8 cellular contexts compared by ENCODE assay signal in the genomic region with DNA sequence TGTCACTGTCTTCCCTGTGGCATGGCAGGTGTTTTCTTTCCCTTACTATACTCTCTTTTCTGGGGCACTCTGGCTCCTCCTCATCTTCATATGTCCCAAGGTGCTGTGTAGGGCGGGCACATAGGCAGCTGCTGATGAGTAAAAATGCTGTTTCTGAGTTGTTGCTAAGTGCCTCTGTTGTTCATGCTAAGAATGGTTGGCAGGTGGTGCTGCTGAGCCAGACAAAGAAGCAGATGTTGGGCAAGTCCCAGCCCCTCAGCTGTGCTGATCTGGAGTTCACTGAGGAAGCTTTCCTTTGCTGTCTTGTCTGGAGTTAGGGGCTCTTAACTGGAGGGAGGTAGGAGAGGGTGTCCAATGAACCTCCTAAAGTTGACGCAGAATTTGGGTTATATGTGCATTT. TPM values are rescaled to one million over a fixed set of nuclear protein-coding genes. Genes with fewer than 3 reads are reported as not detected.
DNase-seq lines count a peak whose midpoint lies in the region; ATAC-seq, FAIRE-seq and TF ChIP-seq lines count a peak whose summit lies in the region.

No MANE protein-coding gene starts in this region.

- BruUV-seq in K562 (replicated peaks; lab: Mats Ljungman, UMichigan), result no TSS peak

- no peak for TF ChIP-seq POLR2A in K562 (conservative IDR thresholded peaks at IDR 0.05)

- 40% methylated on average over 2 of the region's 2 CpGs for WGBS in K562 (ENCODE audit: insufficient coverage, low coverage, missing lambda C conversion rate)

- H3K9me3 ChIP-seq in K562 (replicated peaks; ENCODE audit: control insufficient read depth, insufficient read depth, low read depth, low read length), result no peaks in the 10 kb centered on the region

- DNase-seq in GM10248 (ENCODE audit: extremely low spot score) (peak; percentile 76), T-helper 22 cell (ENCODE audit: low read depth) (peak; percentile 27), K562 (ENCODE audit: extremely low read depth in 1 of 4, low spot score in 3 of 4) (peak; percentile 40 to 69 (median 43)), left kidney (ENCODE audit: low read depth, low spot score) (peak; percentile 87), cortex of kidney (lab: John Stamatoyannopoulos, UW) (no peak)
- peak; percentile 27 to 35 for DNase-seq in stimulated activated CD8-positive, alpha-beta memory T cell treated with anti-CD3 and anti-CD28 coated beads, Interleukin-4, amount 100 ng/mL, for 4 hours (ENCODE audit: low read depth in 2 of 2, low spot score in 1 of 2)

- peak in 1 of 2 experiments; percentile 72; a peak in 2 of 4 replicates for TF ChIP-seq RAD21 in K562 (CRISPR knock-in tag; conservative IDR thresholded peaks at IDR 0.05 in 1 of 2, IDR thresholded peaks at IDR 0.05 in 1 of 2)

- peak; percentile 95 for FAIRE-seq in K562 (lab: Jason Lieb, UNC)

- H3K79me2 ChIP-seq in KMS-11 (ENCODE audit: insufficient read depth, low read depth) (no peaks in the 10 kb centered on the region), K562 (ENCODE audit: control insufficient read depth, insufficient read depth, low read length) (no peaks in the 10 kb centered on the region)

- H3K4me2 ChIP-seq in KMS-11 (peak overlapping the region; percentile 36; the same call in 1 of the 2 replicates), K562 (ENCODE audit: insufficient read depth, low read length) (no peak overlapping the region)

- intact Hi-C loops in K562 (cut with micrococcal nuclease), result loop anchor here (2.0 to 10.0 kb wide), 5 partner anchors 30 to 1374 kb away; no protein-coding TSS in a partner anchor

- peak overlapping the region; percentile 6; the same call in 1 of the 2 replicates for H3K9ac ChIP-seq in KMS-11
- H3K9ac ChIP-seq in K562 (ENCODE audit: insufficient read depth in 1 of 2, low read depth in 2 of 2, low read length in 2 of 2), result no peak overlapping the region

- CTCF ChIA-PET in GM10248 (lab: Yijun Ruan, JAX), result interaction anchor here (0.6 to 16.4 kb wide), 40 partner anchors 9 to 598 kb away, joined by 3 to 157 read pairs (median 4); partner anchors contain the start of genes HADH and LEF1
- CTCF ChIA-PET in K562 (lab: Yijun Ruan, JAX; ENCODE audit: low intra/inter-chr PET ratio), result interaction anchor here (0.6 kb wide), 2 partner anchors 151 to 586 kb away, joined by 3 to 4 read pairs; no protein-coding TSS in a partner anchor

- H4K20me1 ChIP-seq in KMS-11 (ENCODE audit: insufficient read depth), result no peaks in the 10 kb centered on the region
- H4K20me1 ChIP-seq in K562 (replicated peaks; ENCODE audit: control insufficient read depth, insufficient read depth, low read length), result no peaks in the 10 kb centered on the region

- H3K27ac ChIP-seq in KMS-11 (peak overlapping the region; percentile 56), K562 (ENCODE audit: extremely low read depth, low read depth, low read length) (no peak overlapping the region)

- no peak for TF ChIP-seq EP300 in K562 (IDR thresholded peaks at IDR 0.05; ENCODE audit: low read length)

- POLR2A ChIA-PET in GM10248 (lab: Yijun Ruan, JAX) (no interaction called here), K562 (lab: Yijun Ruan, JAX) (interaction anchor here (0.7 to 1.8 kb wide), 2 partner anchors 16 to 472 kb away, joined by 3 to 6 read pairs; no protein-coding TSS in a partner anchor)

- in situ Hi-C loops in K562 (cut with MboI), result no loop called here

- H3K9me1 ChIP-seq in K562 (ENCODE audit: control insufficient read depth, insufficient read depth, low read length), result no peaks in the 10 kb centered on the region

- H3K4me1 ChIP-seq in KMS-11 (ENCODE audit: low read depth, poor library complexity, severe bottlenecking) (peaks cover 59% of the 10 kb centered on the region), K562 (replicated peaks in 1 of 2; ENCODE audit: control insufficient read depth in 2 of 2, insufficient read depth in 2 of 2, low read length in 2 of 2) (no peaks in the 10 kb centered on the region)

- H3K36me3 ChIP-seq in KMS-11 (ENCODE audit: insufficient read depth), result 0 out of 2 replicates have a peak, but pooled peaks cover 4% of the 10 kb centered on the region
- H3K36me3 ChIP-seq in K562 (ENCODE audit: control insufficient read depth, insufficient read depth, low read length), result peaks cover 41% of the 10 kb centered on the region; the same call in 2 of the 3 replicates

- TF ChIP-seq CTCF in GM10248 (IDR thresholded peaks at IDR 0.05; ENCODE audit: control extremely low read depth, extremely low read depth, low read depth, missing control alignments) (peak; percentile 84), KMS-11 (conservative IDR thresholded peaks at IDR 0.05; ENCODE audit: low read depth, low read length) (peak; percentile 92), K562 (IDR thresholded peaks at IDR 0.05 in 2 of 3, conservative IDR thresholded peaks at IDR 0.05 in 1 of 3; ENCODE audit: insufficient read depth in 2 of 3, low read depth in 1 of 3, low read length in 3 of 3) (peak; percentile 66 to 70 (median 67))

- H3K27me3 ChIP-seq in KMS-11 (ENCODE audit: insufficient read depth, low read depth), result no peaks in the 10 kb centered on the region
- no peaks in the 10 kb centered on the region for H3K27me3 ChIP-seq in K562 (ENCODE audit: control insufficient read depth in 2 of 2, insufficient read depth in 2 of 2, low read length in 2 of 2)

- H2AFZ ChIP-seq in KMS-11 (ENCODE audit: low read depth) (no peak overlapping the region), K562 (ENCODE audit: low read depth, low read length) (no peak overlapping the region)

- ATAC-seq in GM21723 (IDR thresholded peaks at IDR 0.05; ENCODE audit: unreplicated experiment) (peak; percentile 95), K562 (peak; percentile 97)

- H3K4me3 ChIP-seq in KMS-11 (IDR thresholded peaks at IDR 0.05; ENCODE audit: insufficient read depth, low read depth, low read length), result no peak overlapping the region
- H3K4me3 ChIP-seq in K562, result no peak overlapping the region

TF ChIP-seq in K562, 482 proteins besides CTCF, POLR2A, EP300 and RAD21:
- peak; percentile 76 for TF ChIP-seq SMC3 (conservative IDR thresholded peaks at IDR 0.05; ENCODE audit: insufficient read depth, low read depth, low read length)
- TF ChIP-seq, protein P1, sequence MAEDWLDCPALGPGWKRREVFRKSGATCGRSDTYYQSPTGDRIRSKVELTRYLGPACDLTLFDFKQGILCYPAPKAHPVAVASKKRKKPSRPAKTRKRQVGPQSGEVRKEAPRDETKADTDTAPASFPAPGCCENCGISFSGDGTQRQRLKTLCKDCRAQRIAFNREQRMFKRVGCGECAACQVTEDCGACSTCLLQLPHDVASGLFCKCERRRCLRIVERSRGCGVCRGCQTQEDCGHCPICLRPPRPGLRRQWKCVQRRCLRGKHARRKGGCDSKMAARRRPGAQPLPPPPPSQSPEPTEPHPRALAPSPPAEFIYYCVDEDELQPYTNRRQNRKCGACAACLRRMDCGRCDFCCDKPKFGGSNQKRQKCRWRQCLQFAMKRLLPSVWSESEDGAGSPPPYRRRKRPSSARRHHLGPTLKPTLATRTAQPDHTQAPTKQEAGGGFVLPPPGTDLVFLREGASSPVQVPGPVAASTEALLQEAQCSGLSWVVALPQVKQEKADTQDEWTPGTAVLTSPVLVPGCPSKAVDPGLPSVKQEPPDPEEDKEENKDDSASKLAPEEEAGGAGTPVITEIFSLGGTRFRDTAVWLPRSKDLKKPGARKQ (CRISPR knock-in tag; IDR thresholded peaks at IDR 0.05), result no peak
- no peak for TF ChIP-seq TBP (optimal IDR thresholded peaks at IDR 0.05; ENCODE audit: low read depth, low read length)
- peak; percentile 67 for TF ChIP-seq CEBPB (tag; IDR thresholded peaks at IDR 0.05)
- no peak for TF ChIP-seq TSC22D4 (tag; IDR thresholded peaks at IDR 0.05)
- no peak for TF ChIP-seq ZNF165 (CRISPR knock-in tag; IDR thresholded peaks at IDR 0.05; ENCODE audit: borderline replicate concordance)
- no peak for TF ChIP-seq KDM2B (CRISPR knock-in tag; IDR thresholded peaks at IDR 0.05)
- TF ChIP-seq TFAP4 (CRISPR knock-in tag; IDR thresholded peaks at IDR 0.05; ENCODE audit: borderline replicate concordance), result peak; percentile 57
- TF ChIP-seq CEBPG (CRISPR knock-in tag; IDR thresholded peaks at IDR 0.05), result peak; percentile 42; the same call in 1 of the 2 replicates
- no peak for TF ChIP-seq CEBPG (tag; conservative IDR thresholded peaks at IDR 0.05 in 1 of 2, IDR thresholded peaks at IDR 0.05 in 1 of 2)
- TF ChIP-seq SAFB (IDR thresholded peaks at IDR 0.05; ENCODE audit: borderline replicate concordance, low read depth, low read length), result no peak
- TF ChIP-seq EP400 (IDR thresholded peaks at IDR 0.05), result no peak

RNA-seq across cellular contexts. Expression of gene HADH, which starts 40.6 kb away (rescaled TPM):
- 16.0 and 31.8 TPM in 2 replicates for total RNA-seq in K562 (2011; cell fraction: chromatin; rRNA removed; ENCODE audit: low replicate concordance)
- 9.5 and 11.7 TPM in 2 replicates for total RNA-seq in K562 (2011; cell fraction: nucleolus; rRNA removed)
- 16.7 and 30.9 TPM in 2 replicates for total RNA-seq in K562 (2011; cell fraction: nucleoplasm; rRNA removed)
- total RNA-seq in K562 (2014; rRNA removed) (9.4 and 11.9 TPM in 2 replicates), K562 (2014; rRNA removed; fragmentation: Illumina TruSeq; extraction: Trizol) (25.7 and 26.1 TPM in 2 replicates), K562 (2015; rRNA removed; fragmentation: Illumina TruSeq; extraction: Trizol) (23.6 and 24.6 TPM in 2 replicates), K562 (2021) (39.8 and 41.6 TPM in 2 replicates)
- polyA plus RNA-seq in K562 (2011; rRNA removed) (32.8 and 46.0 TPM in 2 replicates), K562 (2014; fragmentation: Illumina TruSeq; extraction: Trizol) (56.4 and 65.6 TPM in 2 replicates), K562 (2014; fragmentation: Nextera tagmentation; extraction: Ambion mirVana) (10 to 100 TPM; 67.6 to 73.3 TPM), K562 (2014; rRNA removed) (32.1 and 34.4 TPM in 2 replicates)
- 24.9 and 38.8 TPM in 2 replicates for polyA plus RNA-seq in K562 (2011; cell fraction: cytosol; rRNA removed)
- polyA plus RNA-seq in K562 (2011; cell fraction: nucleus; rRNA removed), result 27.7 and 36.8 TPM in 2 replicates
- 45.0 and 84.6 TPM in 2 replicates for polyA plus RNA-seq in K562 (2012)
- polyA minus RNA-seq in K562 (2011; rRNA and poly(A)+ RNA removed), result 31.2 and 37.9 TPM in 2 replicates
- 27.1 and 27.2 TPM in 2 replicates for polyA minus RNA-seq in K562 (2011; cell fraction: cytosol; rRNA and poly(A)+ RNA removed)
- 11.4 and 20.0 TPM in 2 replicates for polyA minus RNA-seq in K562 (2011; cell fraction: nucleus; rRNA and poly(A)+ RNA removed)
